8 cellular contexts compared by ENCODE assay signal in genomic region chr2:95992102-95992501, GRCh38. TPM values are rescaled to one million over a fixed set of nuclear protein-coding genes. Genes with fewer than 3 reads are reported as not detected.
DNase-seq lines count a peak whose midpoint lies in the region; ATAC-seq and TF ChIP-seq lines count a peak whose summit lies in the region.
"Not testable (repeated sequence)": the region's sequence is repeated elsewhere in the genome, so short reads cannot be mapped to it uniquely, and the experiment has no call there.

No MANE protein-coding gene starts in this region.

- not testable (repeated sequence) for H3K18ac ChIP-seq in trophoblast cell (ENCODE audit: low read length)

- H2BK12ac ChIP-seq in trophoblast cell (ENCODE audit: low read length), result not testable (repeated sequence)

- peak in 1 of 2 experiments; percentile 32 for DNase-seq in HL-60 (ENCODE audit: low read depth in 1 of 2, low spot score in 1 of 2)
- peak; percentile 59 for DNase-seq in activated CD4-positive, alpha-beta memory T cell treated with anti-CD3 and anti-CD28 coated beads for 36 hours
- not testable (repeated sequence) for DNase-seq in chondrocyte (ENCODE audit: low spot score); trophoblast cell; aorta

- peak overlapping the region; percentile 79 for H4K8ac ChIP-seq in trophoblast cell (ENCODE audit: low read depth, low read length)

- H3K9me3 Mint-ChIP-seq in activated CD4-positive, alpha-beta memory T cell treated with anti-CD3 and anti-CD28 coated beads for 36 hours; chondrocyte (ENCODE audit: low read depth): not testable (repeated sequence)

- intact Hi-C loops in activated CD4-positive, alpha-beta memory T cell treated with anti-CD3 and anti-CD28 coated beads for 36 hours (cut with micrococcal nuclease), result loop anchor here (2.0 to 5.0 kb wide), 3 partner anchors 125 to 217 kb away; partner anchors contain the start of genes ADRA2B, DUSP2 and STARD7
- intact Hi-C loops in aorta (cut with DNase I), result loop anchor here in 1 of 2 donors (5.0 to 10.0 kb wide), 2 partner anchors 180 to 513 kb away; partner anchors contain the start of gene NEURL3

- H3K14ac ChIP-seq in trophoblast cell (ENCODE audit: low read length), result peak overlapping the region; percentile 24

- CTCF ChIA-PET in activated CD4-positive, alpha-beta memory T cell treated with anti-CD3 and anti-CD28 coated beads for 36 hours (lab: Charles Lee), result interaction anchor here (0.6 to 4.2 kb wide), 29 partner anchors 17 to 601 kb away, joined by 3 to 46 read pairs (median 4); partner anchors contain the start of genes ADRA2B, ASTL, CIAO1 and DUSP2

- H3K36me3 ChIP-seq in iPS-15b (ENCODE audit: control insufficient read depth, insufficient read depth, low read length); trophoblast cell (ENCODE audit: control insufficient read depth in 1 of 2, insufficient read depth in 2 of 2, low read length in 2 of 2); aorta (ENCODE audit: control insufficient read depth in 1 of 2, insufficient read depth in 2 of 2, low read length in 1 of 2): not testable (repeated sequence)

- H3K4me1 Mint-ChIP-seq in activated CD4-positive, alpha-beta memory T cell treated with anti-CD3 and anti-CD28 coated beads for 36 hours (ENCODE audit: low read depth); chondrocyte (ENCODE audit: low read depth): not testable (repeated sequence)

- not testable (repeated sequence) for H2BK120ac ChIP-seq in trophoblast cell (ENCODE audit: insufficient read depth, low read length, poor library complexity)

- not testable (repeated sequence) for H3K4ac ChIP-seq in trophoblast cell (ENCODE audit: low read depth, low read length)

- H2AFZ ChIP-seq in trophoblast cell (ENCODE audit: insufficient read depth, low read length, poor library complexity), result peak overlapping the region; percentile 43

- no CpG with 5 or more reads among the region's 39 CpGs for WGBS in trophoblast cell (ENCODE audit: extremely low coverage, insufficient coverage, insufficient read length)
- WGBS in aorta, 2 donors, result 0% methylated on average over 18 of the region's 39 CpGs; no CpG with 5 or more reads in 1 of the 2 donors

- H3K27me3 Mint-ChIP-seq in activated CD4-positive, alpha-beta memory T cell treated with anti-CD3 and anti-CD28 coated beads for 36 hours, result not testable (repeated sequence)
- H3K27me3 Mint-ChIP-seq in chondrocyte (ENCODE audit: low read depth), result peaks cover 20% of the 10 kb centered on the region

- not testable (repeated sequence) for H3K9ac ChIP-seq in iPS-15b (ENCODE audit: low read depth, low read length); trophoblast cell (ENCODE audit: low read length)

- H2AK5ac ChIP-seq in trophoblast cell (ENCODE audit: low read length), result not testable (repeated sequence)

- H3K27ac Mint-ChIP-seq in activated CD4-positive, alpha-beta memory T cell treated with anti-CD3 and anti-CD28 coated beads for 36 hours, result peak overlapping the region; percentile 76
- peak overlapping the region; percentile 77 for H3K27ac Mint-ChIP-seq in chondrocyte (ENCODE audit: unreplicated experiment)

- TF ChIP-seq CTCF in HL-60 (IDR thresholded peaks at IDR 0.05; ENCODE audit: insufficient read depth, low read length); chondrocyte (IDR thresholded peaks at IDR 0.05): not testable (repeated sequence)

- H3K36me3 Mint-ChIP-seq in activated CD4-positive, alpha-beta memory T cell treated with anti-CD3 and anti-CD28 coated beads for 36 hours; chondrocyte (ENCODE audit: low read depth): not testable (repeated sequence)

- not testable (repeated sequence) for H3K79me1 ChIP-seq in trophoblast cell (ENCODE audit: low read length)

- H3K27ac ChIP-seq in HL-60 (replicated peaks) (peak overlapping the region; percentile 95), trophoblast cell (ENCODE audit: low read depth, low read length) (peak overlapping the region; percentile 33)
- H3K27ac ChIP-seq in aorta (ENCODE audit: low read depth in 1 of 2, low read length in 2 of 2), result not testable (repeated sequence)

- POLR2A ChIA-PET in activated CD4-positive, alpha-beta memory T cell treated with anti-CD3 and anti-CD28 coated beads for 36 hours (lab: Charles Lee), result interaction anchor here (0.5 to 1.6 kb wide), 3 partner anchors 171 to 314 kb away, joined by 3 to 5 read pairs (median 4); partner anchors contain the start of gene SNRNP200

- peak overlapping the region; percentile 53 for H3K4me3 ChIP-seq in HL-60 (replicated peaks; ENCODE audit: insufficient read depth, low read length)
- H3K4me3 ChIP-seq in iPS-15b (ENCODE audit: low read depth, low read length), result peak overlapping the region; percentile 55
- peak overlapping the region; percentile 68 for H3K4me3 ChIP-seq in trophoblast cell (ENCODE audit: low read depth, low read length)
- H3K4me3 ChIP-seq in aorta (ENCODE audit: low read length in 2 of 2), result peak overlapping the region in 1 of 2 donors; percentile 14

- peak; percentile 51 for ATAC-seq in GM18867 (IDR thresholded peaks at IDR 0.05; ENCODE audit: unreplicated experiment)
- ATAC-seq in HG02571 (IDR thresholded peaks at IDR 0.05; ENCODE audit: unreplicated experiment), result peak; percentile 50
- peak; percentile 91 for ATAC-seq in aorta (ENCODE audit: low FRiP score)

- not testable (repeated sequence) for H3K23ac ChIP-seq in trophoblast cell (ENCODE audit: low read length)

- H3K9me3 ChIP-seq in iPS-15b (ENCODE audit: control insufficient read depth, insufficient read depth, low read length); trophoblast cell (ENCODE audit: insufficient read depth, low read depth, low read length); aorta (ENCODE audit: control insufficient read depth, low read length): not testable (repeated sequence)

- not testable (repeated sequence) for H3K4me1 ChIP-seq in iPS-15b (ENCODE audit: control insufficient read depth, insufficient read depth, low read length); trophoblast cell (ENCODE audit: control insufficient read depth in 1 of 2, insufficient read depth in 2 of 2, low read length in 2 of 2); aorta (ENCODE audit: control insufficient read depth in 1 of 2, insufficient read depth in 2 of 2, low read length in 2 of 2)

- not testable (repeated sequence) for H3K27me3 ChIP-seq in HL-60 (ENCODE audit: insufficient read depth, poor library complexity, severe bottlenecking); iPS-15b (ENCODE audit: control insufficient read depth, insufficient read depth, low read length); trophoblast cell (ENCODE audit: insufficient read depth, low read length); aorta (ENCODE audit: control insufficient read depth in 1 of 2, insufficient read depth in 2 of 2, low read length in 1 of 2)

- H3K79me2 ChIP-seq in trophoblast cell (ENCODE audit: control insufficient read depth, insufficient read depth, low read length, poor library complexity), result not testable (repeated sequence)

- not testable (repeated sequence) for H2BK5ac ChIP-seq in trophoblast cell (ENCODE audit: low read depth, low read length, poor library complexity)

- peak overlapping the region; percentile 74 for H3K4me3 Mint-ChIP-seq in activated CD4-positive, alpha-beta memory T cell treated with anti-CD3 and anti-CD28 coated beads for 36 hours
- H3K4me3 Mint-ChIP-seq in chondrocyte (ENCODE audit: unreplicated experiment), result peak overlapping the region; percentile 73

- H3K4me2 ChIP-seq in trophoblast cell (ENCODE audit: low read length), result peak overlapping the region; percentile 100

- peak overlapping the region; percentile 47 for H4K91ac ChIP-seq in trophoblast cell (ENCODE audit: low read depth, low read length)

- H4K12ac ChIP-seq in trophoblast cell (ENCODE audit: low read depth, low read length), result not testable (repeated sequence)

RNA-seq across cellular contexts. Expression of gene ANKRD36C, which starts 0.5 kb away (rescaled TPM):
- 10 to 100 TPM; 32.4 to 37.3 TPM for total RNA-seq in activated CD4-positive, alpha-beta memory T cell treated with anti-CD3 and anti-CD28 coated beads for 36 hours
- total RNA-seq in chondrocyte (29.9 to 50.8 TPM (median 33.8 TPM) in 3 replicates), aorta (10 to 100 TPM; 52.7 to 81.1 TPM)
- 1.6 and 1.9 TPM in 2 replicates for polyA plus RNA-seq in trophoblast cell (2013)
- polyA plus RNA-seq in aorta, result 1 to 10 TPM; 1.4 to 4.4 TPM

RNA-seq across cellular contexts. Expression of gene GPAT2, which starts 42.6 kb away (rescaled TPM):
- total RNA-seq in activated CD4-positive, alpha-beta memory T cell treated with anti-CD3 and anti-CD28 coated beads for 36 hours, result 10 to 100 TPM; 15.4 to 16.4 TPM
- not detected in 3 replicates for total RNA-seq in chondrocyte
- 0.03 TPM in 1 of 2 replicates, not detected in the other for polyA plus RNA-seq in trophoblast cell (2013)
- 10 to 100 TPM in 1 of 2 donors, 1 to 10 TPM in 1; 4.8 to 16.2 TPM for total RNA-seq in aorta
- polyA plus RNA-seq in aorta, result 1 to 10 TPM in 1 of 2 donors, under 1 TPM in 1; 0.38 to 3.5 TPM
